16 cellular contexts compared by ENCODE assay signal in genomic region chr12:95214466-95214865, GRCh38. TPM values are rescaled to one million over a fixed set of nuclear protein-coding genes. Genes with fewer than 3 reads are reported as not detected.
DNase-seq lines count a peak whose midpoint lies in the region; ATAC-seq and TF ChIP-seq lines count a peak whose summit lies in the region.
"Had no signal": no experiment of that assay in that cellular context is flagged by ENCODE, and none has a peak within 500 bp of the region (broad histone marks: within the 10 kb centered on the region; RNA-seq: fewer than 3 reads in every experiment).

No MANE protein-coding gene starts in this region.

- H4K5ac ChIP-seq in mesendoderm (ENCODE audit: low read length): no peak overlapping the region

- ATAC-seq in GM21367 (IDR thresholded peaks at IDR 0.05; ENCODE audit: unreplicated experiment): no peak
- ATAC-seq: activated CD4-positive, alpha-beta T cell treated with anti-CD3 and anti-CD28 coated beads for 36 hours; left ventricle myocardium superior had no signal

- no CpG with 5 or more reads among the region's 3 CpGs for WGBS in mesendoderm (ENCODE audit: extremely low coverage, insufficient coverage, low lambda C conversion rate)

- no peak overlapping the region for H2BK15ac ChIP-seq in mesendoderm (replicated peaks; ENCODE audit: low read depth)

- H3K79me1 ChIP-seq in mesendoderm (ENCODE audit: low read length): peaks cover 2% of the 10 kb centered on the region

- no peak overlapping the region for H4K8ac ChIP-seq in mesendoderm (ENCODE audit: low read depth, low read length)

- no peaks in the 10 kb centered on the region for H3K4me1 ChIP-seq in mesendoderm (ENCODE audit: control insufficient read depth, low read depth, low read length)

- H3K36me3 ChIP-seq in GM06990 (ENCODE audit: control insufficient read depth, insufficient read depth, low read length) (no peaks in the 10 kb centered on the region), mesendoderm (ENCODE audit: control insufficient read depth, insufficient read depth, low read length) (no peaks in the 10 kb centered on the region)
- H3K36me3 ChIP-seq: thoracic aorta had no signal

- no peak overlapping the region for H2BK120ac ChIP-seq in mesendoderm (ENCODE audit: low read depth, low read length)

- no peak overlapping the region for H2BK5ac ChIP-seq in mesendoderm (ENCODE audit: low read length)

- H3K18ac ChIP-seq in mesendoderm (ENCODE audit: low read length): no peak overlapping the region

- no peak overlapping the region for H3K23ac ChIP-seq in mesendoderm (ENCODE audit: low read length)

- H3K79me2 ChIP-seq in mesendoderm (ENCODE audit: control insufficient read depth, insufficient read depth, low read length): peaks cover 43% of the 10 kb centered on the region

- H3K4me3 ChIP-seq in GM06990 (replicated peaks; ENCODE audit: low read depth, low read length) (peak overlapping the region; percentile 92), astrocyte of the spinal cord (ENCODE audit: low read depth, low read length) (no peak overlapping the region), mesendoderm (ENCODE audit: low read length) (no peak overlapping the region)
- H3K4me3 ChIP-seq: thoracic aorta had no signal

- no peak for TF ChIP-seq CTCF in GM06990 (IDR thresholded peaks at IDR 0.05; ENCODE audit: insufficient read depth, low read length, poor library complexity, severe bottlenecking)
- TF ChIP-seq CTCF in astrocyte of the spinal cord (IDR thresholded peaks at IDR 0.05; ENCODE audit: low read depth, low read length): no peak

- H3K27ac ChIP-seq in mesendoderm (ENCODE audit: low read depth, low read length): no peak overlapping the region
- H3K27ac ChIP-seq: thoracic aorta had no signal

- no peak overlapping the region for H3K9ac ChIP-seq in mesendoderm (ENCODE audit: low read length)

- DNase-seq in GM06990 (ENCODE audit: extremely low read depth, insufficient read length) (no peak), NCI-H1092 (lab: John Stamatoyannopoulos, UW) (peak; percentile 5), astrocyte of the spinal cord (ENCODE audit: low read depth, low spot score) (peak; percentile 31), mesendoderm (no peak), globus pallidus (ENCODE audit: low spot score) (no peak), ureter (ENCODE audit: low spot score) (no peak), NCI-H146 treated with DMSO at 0.1 percent for 48 hours (lab: John Stamatoyannopoulos, UW; ENCODE audit: unreplicated experiment) (no peak)
- DNase-seq: activated CD4-positive, alpha-beta T cell treated with anti-CD3 and anti-CD28 coated beads for 36 hours; C1 segment of cervical spinal cord; left ventricle myocardium superior; naive B cell; NCI-H446; Right ventricle myocardium superior; T-helper 2 cell had no signal

- H3K27me3 ChIP-seq in GM06990 (replicated peaks; ENCODE audit: control insufficient read depth, insufficient read depth, low read length) (no peaks in the 10 kb centered on the region), mesendoderm (ENCODE audit: insufficient read depth, low read length, poor library complexity) (no peaks in the 10 kb centered on the region)

- no peak overlapping the region for H3K4me2 ChIP-seq in mesendoderm (ENCODE audit: low read length)

- H3K56ac ChIP-seq in mesendoderm (ENCODE audit: low read length): peak overlapping the region; percentile 65

- in situ Hi-C loops in astrocyte of the spinal cord (cut with HindIII; ENCODE audit: low sequenced_read_pairs): no loop called here

- H3K4ac ChIP-seq in mesendoderm (ENCODE audit: low read depth, low read length): no peak overlapping the region

- no peak overlapping the region for H2AK5ac ChIP-seq in mesendoderm (ENCODE audit: low read length)

RNA-seq across cellular contexts. Expression of gene FGD6, which starts 2.8 kb away (rescaled TPM):
- 8.6 TPM for polyA plus RNA-seq in mesendoderm (2013, experiment 1 of 2)
- 8.7 TPM for polyA plus RNA-seq in mesendoderm (2013, experiment 2 of 2)
- total RNA-seq in ureter: 14.9 TPM

RNA-seq across cellular contexts. Expression of gene VEZT, which starts 3.1 kb away (rescaled TPM):
- polyA plus RNA-seq in mesendoderm (2013, experiment 1 of 2): 45.3 TPM
- polyA plus RNA-seq in mesendoderm (2013, experiment 2 of 2): 45.4 TPM
- total RNA-seq in ureter: 103 TPM

Comparison
In these comparisons a context has a peak if more than half of its experiments do, and no peak if none do; other contexts are left out.
1. DNase-seq: peak in NCI-H1092 (single experiment) and astrocyte of the spinal cord (single experiment); none in GM06990 (single experiment), mesendoderm (single experiment), globus pallidus (single experiment), ureter (single experiment) and NCI-H146 treated with DMSO at 0.1 percent for 48 hours (single experiment).